Comparison of ENCODE assay signal across 9 cellular contexts in the genomic region with DNA sequence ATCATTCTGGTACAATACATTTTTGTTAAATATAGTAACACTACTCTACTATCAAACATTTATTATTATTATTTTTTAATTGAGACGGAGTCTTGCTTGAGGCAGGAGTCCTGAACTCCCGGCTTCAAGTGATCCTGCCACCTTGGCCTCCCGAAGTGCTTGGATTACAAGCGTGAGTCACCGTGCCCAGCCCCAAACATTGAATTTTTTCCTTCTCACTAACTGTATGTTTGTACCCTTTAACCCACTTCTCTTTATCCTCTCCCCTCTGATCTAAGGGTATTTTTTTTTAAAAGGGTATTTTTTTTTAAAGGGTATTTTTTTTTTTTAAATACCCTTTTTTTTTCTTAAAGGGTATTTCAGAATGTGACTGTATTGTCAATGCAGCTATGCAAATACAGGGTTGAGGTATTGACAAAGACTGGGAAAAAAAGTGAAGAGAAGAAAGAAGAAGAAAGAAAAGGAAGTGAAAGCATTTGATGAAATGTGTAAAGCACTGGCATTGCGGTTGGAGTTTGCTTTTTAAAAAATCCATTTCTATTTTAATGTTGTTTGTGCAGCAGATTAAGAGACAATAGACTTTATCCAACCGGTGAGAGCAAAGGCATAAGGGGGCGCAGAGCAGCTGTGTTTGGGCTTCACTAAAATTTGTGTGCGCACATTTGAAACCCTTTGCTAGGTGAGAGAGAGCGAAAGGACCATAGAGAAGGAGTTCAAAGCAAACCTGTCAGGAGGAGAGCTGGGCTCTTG. TPM values are rescaled to one million over a fixed set of nuclear protein-coding genes. Genes with fewer than 3 reads are reported as not detected.
A peak's percentile ranks its signal among the peaks of the same experiment; 100 is the strongest.
DNase-seq lines count a peak whose midpoint lies in the region; ATAC-seq lines count a peak whose summit lies in the region.
"Had no signal": no experiment of that assay in that cellular context is flagged by ENCODE, and none has a peak within 500 bp of the region (broad histone marks: within the 10 kb centered on the region; RNA-seq: fewer than 3 reads in every experiment).

No MANE protein-coding gene starts in this region.

- intact Hi-C loops in right cardiac atrium (cut with DNase I): no loop called here

- H3K27me3 ChIP-seq in BLaER1 (no peaks in the 10 kb centered on the region), SJSA1 (replicated peaks) (no peaks in the 10 kb centered on the region), right cardiac atrium (ENCODE audit: control insufficient read depth, insufficient read depth) (no peaks in the 10 kb centered on the region)

- H3K9me3 ChIP-seq in BLaER1 (peaks cover 30% of the 10 kb centered on the region), SJSA1 (replicated peaks) (no peaks in the 10 kb centered on the region; the same call in 1 of the 2 replicates), right cardiac atrium (ENCODE audit: control insufficient read depth, low read length) (no peaks in the 10 kb centered on the region)

- peak; percentile 62 to 78 for DNase-seq in SJSA1 (ENCODE audit: low read depth in 1 of 2, low spot score in 2 of 2)
- no peak for DNase-seq in right cardiac atrium
- DNase-seq in foreskin melanocyte: no peak
- no peak for DNase-seq in NCI-H748 treated with DMSO at 0.1 percent for 48 hours (lab: John Stamatoyannopoulos, UW)
- DNase-seq in NCI-H748 (lab: John Stamatoyannopoulos, UW; ENCODE audit: unreplicated experiment): no peak

- H3K4me1 ChIP-seq in BLaER1 (peaks cover 21% of the 10 kb centered on the region), SJSA1 (replicated peaks) (peaks cover 13% of the 10 kb centered on the region), right cardiac atrium (ENCODE audit: control insufficient read depth, insufficient read depth, low read length) (no peaks in the 10 kb centered on the region)

- WGBS in right cardiac atrium: 78% methylated on average over 10 of the region's 10 CpGs

- peak overlapping the region; percentile 75 for H3K4me2 ChIP-seq in BLaER1

- peak overlapping the region; percentile 77 for H3K27ac ChIP-seq in BLaER1
- H3K27ac ChIP-seq in SJSA1: peak overlapping the region; percentile 32
- no peak overlapping the region for H3K27ac ChIP-seq in right cardiac atrium (ENCODE audit: low read length)

- no peaks in the 10 kb centered on the region for H3K36me3 ChIP-seq in BLaER1
- H3K36me3 ChIP-seq in SJSA1: no peaks in the 10 kb centered on the region

- H3K9ac ChIP-seq in BLaER1: peak overlapping the region; percentile 60

- no peaks in the 10 kb centered on the region for H4K20me1 ChIP-seq in BLaER1

- H3K4me3 ChIP-seq in BLaER1 (peak overlapping the region; percentile 46), SJSA1 (no peak overlapping the region), right cardiac atrium (ENCODE audit: low read length) (no peak overlapping the region)

- ATAC-seq in GM19397 (IDR thresholded peaks at IDR 0.05; ENCODE audit: unreplicated experiment) (peak; percentile 62), HG03196 (IDR thresholded peaks at IDR 0.05; ENCODE audit: unreplicated experiment) (peak; percentile 75), right cardiac atrium (no peak)

RNA-seq across cellular contexts. Expression of a gene that starts 42.3 kb away (rescaled TPM):
- total RNA-seq in SJSA1 (2014; rRNA removed; shearing (Covaris generic)): 0.29 and 0.88 TPM in 2 replicates
- total RNA-seq in right cardiac atrium: 1 to 10 TPM in 2 of 4 donors, under 1 TPM in 2; 0.86 to 1.3 (median 1.1) TPM
- 0.68 TPM for polyA plus RNA-seq in right cardiac atrium
- polyA plus RNA-seq: naive thymus-derived CD8-positive, alpha-beta T cell had no signal

Comparison
In these comparisons a context has a peak if more than half of its experiments do, and no peak if none do; other contexts are left out.
1. ATAC-seq: peak in GM19397 (single experiment) and HG03196 (single experiment); none in right cardiac atrium (0 of 2).
2. DNase-seq: peak in SJSA1 (2 of 2); none in right cardiac atrium (0 of 3), foreskin melanocyte (single experiment), NCI-H748 treated with DMSO at 0.1 percent for 48 hours (single experiment) and NCI-H748 (single experiment).